In the genomic region with DNA sequence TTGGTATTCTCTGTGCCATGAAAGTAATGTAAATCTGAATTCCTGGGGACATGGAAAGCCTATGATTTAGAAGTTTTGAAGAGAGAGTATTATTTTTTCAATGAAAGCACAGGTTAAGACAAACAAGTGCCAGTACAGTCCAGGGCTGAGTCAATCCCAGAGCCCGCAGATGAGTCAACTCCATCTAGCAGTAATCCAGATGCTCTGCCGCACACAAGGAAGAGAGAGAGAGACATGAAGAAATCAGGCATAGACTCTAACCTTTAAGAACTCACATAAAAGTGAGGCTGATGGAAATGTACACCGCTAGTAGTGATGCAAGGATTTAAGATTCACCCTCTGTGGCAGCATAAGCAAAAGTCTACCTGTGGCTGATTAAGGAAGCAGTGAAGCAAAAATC, we compare ENCODE assay signal across 14 cellular contexts.
DNase-seq lines count a peak whose midpoint lies in the region; ATAC-seq, FAIRE-seq and TF ChIP-seq lines count a peak whose summit lies in the region.
"Had no signal": no experiment of that assay in that cellular context is flagged by ENCODE, and none has a peak within 500 bp of the region (broad histone marks: within the 10 kb centered on the region; RNA-seq: fewer than 3 reads in every experiment).

No MANE protein-coding gene starts in this region.

- H2AFZ ChIP-seq in keratinocyte (ENCODE audit: control insufficient read depth, low read length): no peak overlapping the region

- H3K9me3 ChIP-seq in AG04450 (ENCODE audit: control insufficient read depth, insufficient read depth, low read length) (no peaks in the 10 kb centered on the region), keratinocyte (ENCODE audit: control insufficient read depth, low read depth, low read length) (no peaks in the 10 kb centered on the region), Peyer's patch (no peaks in the 10 kb centered on the region)

- no peak overlapping the region for H3K9ac ChIP-seq in keratinocyte (ENCODE audit: control insufficient read depth, extremely low read depth, insufficient read depth, low read length)

- no peaks in the 10 kb centered on the region for H3K4me1 Mint-ChIP-seq in T-helper 2 cell treated with Interferon-gamma antibody and Interleukin-4, amounts not matched to agents 5 μg/mL and 100 μg/mL, for 36 hours (ENCODE audit: low read depth)

- H3K4me1 ChIP-seq in keratinocyte (ENCODE audit: control insufficient read depth, extremely low read depth, insufficient read depth, low read length) (peaks cover 38% of the 10 kb centered on the region), Peyer's patch (no peaks in the 10 kb centered on the region)

- H3K9me3 Mint-ChIP-seq in T-helper 2 cell treated with Interferon-gamma antibody and Interleukin-4, amounts not matched to agents 5 μg/mL and 100 μg/mL, for 36 hours: peaks cover 4% of the 10 kb centered on the region

- no peak overlapping the region for H3K4me3 Mint-ChIP-seq in T-helper 2 cell treated with Interferon-gamma antibody and Interleukin-4, amounts not matched to agents 5 μg/mL and 100 μg/mL, for 36 hours

- ATAC-seq in GM19397 (IDR thresholded peaks at IDR 0.05; ENCODE audit: unreplicated experiment): no peak
- ATAC-seq: left colon had no signal

- peak; percentile 92 for FAIRE-seq in keratinocyte (lab: Jason Lieb, UNC)

- H3K27ac ChIP-seq in AG04450 (ENCODE audit: low read depth, low read length) (peak overlapping the region; percentile 32), keratinocyte (ENCODE audit: control insufficient read depth, insufficient read depth, low read length) (peak overlapping the region; percentile 71), Peyer's patch (no peak overlapping the region)
- H3K27ac ChIP-seq: coronary artery had no signal

- in situ Hi-C loops in astrocyte of the cerebellum (cut with HindIII; ENCODE audit: low sequenced_read_pairs): no loop called here

- no peak overlapping the region for H3K27ac Mint-ChIP-seq in T-helper 2 cell treated with Interferon-gamma antibody and Interleukin-4, amounts not matched to agents 5 μg/mL and 100 μg/mL, for 36 hours

- H3K4me3 ChIP-seq in AG04450 (ENCODE audit: low read depth, low read length) (no peak overlapping the region), astrocyte of the cerebellum (ENCODE audit: low read depth, low read length) (no peak overlapping the region), keratinocyte (ENCODE audit: control insufficient read depth in 2 of 3, extremely low read depth in 1 of 3, insufficient read depth in 2 of 3, low read depth in 1 of 3, low read length in 3 of 3) (no peak overlapping the region), Peyer's patch (no peak overlapping the region)
- H3K4me3 ChIP-seq: coronary artery, skin epidermis had no signal

- H3K27me3 ChIP-seq in AG04450 (ENCODE audit: control insufficient read depth, insufficient read depth, low read length) (no peaks in the 10 kb centered on the region), keratinocyte (ENCODE audit: control insufficient read depth, extremely low read depth, insufficient read depth, low read length) (no peaks in the 10 kb centered on the region), Peyer's patch (no peaks in the 10 kb centered on the region)

- TF ChIP-seq POLR2A in Peyer's patch (IDR thresholded peaks at IDR 0.05): no peak

- POLR2A ChIA-PET in AG04450 (lab: Yijun Ruan, JAX): interaction anchor here (0.7 kb wide), 1 partner anchor 47 kb away, joined by 3 read pairs; no protein-coding TSS in a partner anchor

- H3K27me3 Mint-ChIP-seq in T-helper 2 cell treated with Interferon-gamma antibody and Interleukin-4, amounts not matched to agents 5 μg/mL and 100 μg/mL, for 36 hours (ENCODE audit: low read depth): no peaks in the 10 kb centered on the region

- no peaks in the 10 kb centered on the region for H3K36me3 Mint-ChIP-seq in T-helper 2 cell treated with Interferon-gamma antibody and Interleukin-4, amounts not matched to agents 5 μg/mL and 100 μg/mL, for 36 hours (ENCODE audit: low read depth)

- dilution Hi-C loops in keratinocyte (cut with MboI; ENCODE audit: extremely low pct_ligation_motif_present, low sequenced_read_pairs): no loop called here

- no peaks in the 10 kb centered on the region for H3K79me2 ChIP-seq in keratinocyte (ENCODE audit: control insufficient read depth, insufficient read depth, low read length)

- CTCF ChIA-PET in AG04450 (lab: Charles Lee): no interaction called here

- TF ChIP-seq CTCF in AG04450 (IDR thresholded peaks at IDR 0.05; ENCODE audit: low read depth, low read length) (no peak), astrocyte of the cerebellum (IDR thresholded peaks at IDR 0.05; ENCODE audit: low read depth, low read length, missing control alignments) (no peak), keratinocyte (optimal IDR thresholded peaks at IDR 0.05 in 1 of 3, IDR thresholded peaks at IDR 0.05 in 1 of 3, conservative IDR thresholded peaks at IDR 0.05 in 1 of 3; ENCODE audit: extremely low read depth in 1 of 3, insufficient read depth in 2 of 3, low read length in 3 of 3) (no peak), Peyer's patch (IDR thresholded peaks at IDR 0.05) (no peak)

- no peaks in the 10 kb centered on the region for H4K20me1 ChIP-seq in keratinocyte (ENCODE audit: control insufficient read depth, extremely low read depth, insufficient read depth, low read length)

- peak overlapping the region; percentile 50 for H3K4me2 ChIP-seq in keratinocyte (ENCODE audit: control insufficient read depth, extremely low read depth, insufficient read depth, low read depth, low read length)

- DNase-seq in AG04450 (ENCODE audit: low read depth, low spot score) (peak; percentile 83), HS-27A (ENCODE audit: low read depth) (peak; percentile 59), astrocyte of the cerebellum (ENCODE audit: low read depth) (peak; percentile 84), keratinocyte (ENCODE audit: low read depth, low spot score) (peak; percentile 65), Peyer's patch (no peak)
- DNase-seq in activated CD4-positive, CD25-positive, alpha-beta regulatory T cell treated with anti-CD3 and anti-CD28 coated beads, Interleukin-2, amount 50 U/mL, for 72 hours: no peak
- no peak for DNase-seq in T-helper 2 cell treated with Interferon-gamma antibody and Interleukin-4, amounts not matched to agents 5 μg/mL and 100 μg/mL, for 36 hours (ENCODE audit: low spot score)
- DNase-seq: activated CD8-positive, alpha-beta memory T cell treated with anti-CD3 and anti-CD28 coated beads, Interleukin-2, amount 50 U/mL, for 4 hours; Karpas-422; left colon; SHP77 treated with DMSO at 0.1 percent for 48 hours had no signal

- no peaks in the 10 kb centered on the region for H3K36me3 ChIP-seq in keratinocyte (ENCODE audit: control insufficient read depth in 2 of 2, extremely low read depth in 1 of 2, insufficient read depth in 2 of 2, low read length in 2 of 2)
- no peaks in the 10 kb centered on the region for H3K36me3 ChIP-seq in Peyer's patch

- no peaks in the 10 kb centered on the region for H3K9me1 ChIP-seq in keratinocyte (ENCODE audit: control insufficient read depth, extremely low read depth, insufficient read depth, low read length)

Comparison
In these comparisons a context has a peak if more than half of its experiments do, and no peak if none do; other contexts are left out.
1. DNase-seq: peak in AG04450 (single experiment), HS-27A (single experiment), astrocyte of the cerebellum (single experiment) and keratinocyte (single experiment); none in activated CD4-positive, CD25-positive, alpha-beta regulatory T cell treated with anti-CD3 and anti-CD28 coated beads, Interleukin-2, amount 50 U/mL, for 72 hours (single experiment), T-helper 2 cell treated with Interferon-gamma antibody and Interleukin-4, amounts not matched to agents 5 μg/mL and 100 μg/mL, for 36 hours (single experiment) and Peyer's patch (0 of 3).
2. H3K27ac ChIP-seq: peak in AG04450 (single experiment) and keratinocyte (single experiment); none in Peyer's patch (0 of 4).